ENCODE assay signal across 8 cellular contexts in genomic region chr22:25067851-25068421, GRCh38.
DNase-seq lines count a peak whose midpoint lies in the region; ATAC-seq and TF ChIP-seq lines count a peak whose summit lies in the region.

No MANE protein-coding gene starts in this region.

- H3K27me3 ChIP-seq in Loucy (ENCODE audit: insufficient read depth, low read length, poor library complexity, severe bottlenecking) (no peaks in the 10 kb centered on the region), GM23338 (ENCODE audit: insufficient read depth) (no peaks in the 10 kb centered on the region)

- peak overlapping the region; percentile 65 for H3K4me2 ChIP-seq in Loucy (ENCODE audit: low read depth, low read length, poor library complexity, severe bottlenecking)
- H3K4me2 ChIP-seq in GM23338: no peak overlapping the region

- H3K9me3 Mint-ChIP-seq in GM23338: no peaks in the 10 kb centered on the region

- H3K27me3 Mint-ChIP-seq in GM23338 (ENCODE audit: insufficient read depth, low read depth, poor library complexity): peaks cover 5% of the 10 kb centered on the region

- H3K9me3 ChIP-seq in Loucy (ENCODE audit: insufficient read depth, low read depth, low read length): no peaks in the 10 kb centered on the region

- no peaks in the 10 kb centered on the region for H3K79me2 ChIP-seq in Loucy (ENCODE audit: insufficient read depth, low read length)
- H3K79me2 ChIP-seq in GM23338 (replicated peaks; ENCODE audit: insufficient read depth): no peaks in the 10 kb centered on the region

- H3K36me3 ChIP-seq in Loucy (ENCODE audit: insufficient read depth, low read length) (no peaks in the 10 kb centered on the region), GM23338 (ENCODE audit: insufficient read depth) (no peaks in the 10 kb centered on the region)

- no peak overlapping the region for H3K27ac Mint-ChIP-seq in GM23338

- H3K4me3 Mint-ChIP-seq in GM23338: no peak overlapping the region

- H3K36me3 Mint-ChIP-seq in GM23338 (ENCODE audit: low read depth): no peaks in the 10 kb centered on the region

- no peak for TF ChIP-seq CTCF in Loucy (conservative IDR thresholded peaks at IDR 0.05; ENCODE audit: low read length)
- TF ChIP-seq CTCF in GM23338 (conservative IDR thresholded peaks at IDR 0.05; ENCODE audit: low read depth in 2 of 2): no peak

- H3F3A ChIP-seq in Loucy (ENCODE audit: low read depth) (no peaks in the 10 kb centered on the region), GM23338 (replicated peaks; ENCODE audit: low read depth) (no peaks in the 10 kb centered on the region)

- H2AFZ ChIP-seq in Loucy (ENCODE audit: low read length) (peak overlapping the region; percentile 83), GM23338 (no peak overlapping the region)

- H4K20me1 ChIP-seq in Loucy (ENCODE audit: insufficient read depth, low read length, poor library complexity, severe bottlenecking) (no peaks in the 10 kb centered on the region), GM23338 (replicated peaks; ENCODE audit: insufficient read depth) (no peaks in the 10 kb centered on the region)

- ATAC-seq in HG03378 (IDR thresholded peaks at IDR 0.05; ENCODE audit: unreplicated experiment): no peak
- ATAC-seq in GM23338: no peak

- H3K9me2 ChIP-seq in Loucy (replicated peaks; ENCODE audit: low read depth, low read length) (no peaks in the 10 kb centered on the region), GM23338 (ENCODE audit: insufficient read depth) (no peaks in the 10 kb centered on the region)

- H3K4me1 Mint-ChIP-seq in GM23338: peaks cover 4% of the 10 kb centered on the region; the same call in 2 of the 3 replicates

- H3K4me1 ChIP-seq in Loucy (ENCODE audit: insufficient read depth, low read length, poor library complexity, severe bottlenecking): peaks cover 30% of the 10 kb centered on the region
- no peaks in the 10 kb centered on the region for H3K4me1 ChIP-seq in GM23338 (ENCODE audit: insufficient read depth)

- no peak overlapping the region for H3K9ac ChIP-seq in Loucy (ENCODE audit: low read depth, low read length, poor library complexity, severe bottlenecking)

- peak overlapping the region; percentile 20 for H3K4me3 ChIP-seq in Loucy (ENCODE audit: low read length, poor library complexity, severe bottlenecking)
- H3K4me3 ChIP-seq in GM23338: no peak overlapping the region

- no peak overlapping the region for H3K27ac ChIP-seq in GM23338 (ENCODE audit: low read depth)

- peak; percentile 73 for DNase-seq in activated CD8-positive, alpha-beta memory T cell treated with anti-CD3 and anti-CD28 coated beads, Interleukin-2, amount 50 U/mL, for 4 hours
- DNase-seq in globus pallidus (ENCODE audit: low spot score) (peak; percentile 63), NCI-H187 treated with DMSO at 0.1 percent for 48 hours (lab: John Stamatoyannopoulos, UW) (no peak), SW 1271 (lab: John Stamatoyannopoulos, UW) (no peak), GM23338 (ENCODE audit: low spot score) (no peak)
- peak; percentile 42 to 72 (median 68) for DNase-seq in stimulated activated CD4-positive, alpha-beta T cell treated with anti-CD3 and anti-CD28 coated beads, TNF-alpha, amount 100 ng/mL, for 1 hour (ENCODE audit: low read depth in 3 of 3, low spot score in 1 of 3)

TF ChIP-seq in GM23338, 12 proteins besides CTCF, POLR2A, EP300 and RAD21 (continues in another document):
- TF ChIP-seq POLR2AphosphoS5 (IDR thresholded peaks at IDR 0.05; ENCODE audit: low read depth) (no peak), ZNF462 (CRISPR knock-in tag; IDR thresholded peaks at IDR 0.05) (no peak), NANOG (IDR thresholded peaks at IDR 0.05; ENCODE audit: borderline replicate concordance) (no peak), ZNF331 (CRISPR knock-in tag; IDR thresholded peaks at IDR 0.05; ENCODE audit: low read depth) (no peak), ZNF114 (CRISPR knock-in tag; IDR thresholded peaks at IDR 0.05) (no peak), EZH2phosphoT487 (IDR thresholded peaks at IDR 0.05; ENCODE audit: unreplicated experiment) (no peak)
- TF ChIP-seq, protein P1, sequence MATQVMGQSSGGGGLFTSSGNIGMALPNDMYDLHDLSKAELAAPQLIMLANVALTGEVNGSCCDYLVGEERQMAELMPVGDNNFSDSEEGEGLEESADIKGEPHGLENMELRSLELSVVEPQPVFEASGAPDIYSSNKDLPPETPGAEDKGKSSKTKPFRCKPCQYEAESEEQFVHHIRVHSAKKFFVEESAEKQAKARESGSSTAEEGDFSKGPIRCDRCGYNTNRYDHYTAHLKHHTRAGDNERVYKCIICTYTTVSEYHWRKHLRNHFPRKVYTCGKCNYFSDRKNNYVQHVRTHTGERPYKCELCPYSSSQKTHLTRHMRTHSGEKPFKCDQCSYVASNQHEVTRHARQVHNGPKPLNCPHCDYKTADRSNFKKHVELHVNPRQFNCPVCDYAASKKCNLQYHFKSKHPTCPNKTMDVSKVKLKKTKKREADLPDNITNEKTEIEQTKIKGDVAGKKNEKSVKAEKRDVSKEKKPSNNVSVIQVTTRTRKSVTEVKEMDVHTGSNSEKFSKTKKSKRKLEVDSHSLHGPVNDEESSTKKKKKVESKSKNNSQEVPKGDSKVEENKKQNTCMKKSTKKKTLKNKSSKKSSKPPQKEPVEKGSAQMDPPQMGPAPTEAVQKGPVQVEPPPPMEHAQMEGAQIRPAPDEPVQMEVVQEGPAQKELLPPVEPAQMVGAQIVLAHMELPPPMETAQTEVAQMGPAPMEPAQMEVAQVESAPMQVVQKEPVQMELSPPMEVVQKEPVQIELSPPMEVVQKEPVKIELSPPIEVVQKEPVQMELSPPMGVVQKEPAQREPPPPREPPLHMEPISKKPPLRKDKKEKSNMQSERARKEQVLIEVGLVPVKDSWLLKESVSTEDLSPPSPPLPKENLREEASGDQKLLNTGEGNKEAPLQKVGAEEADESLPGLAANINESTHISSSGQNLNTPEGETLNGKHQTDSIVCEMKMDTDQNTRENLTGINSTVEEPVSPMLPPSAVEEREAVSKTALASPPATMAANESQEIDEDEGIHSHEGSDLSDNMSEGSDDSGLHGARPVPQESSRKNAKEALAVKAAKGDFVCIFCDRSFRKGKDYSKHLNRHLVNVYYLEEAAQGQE (IDR thresholded peaks at IDR 0.05; ENCODE audit: unreplicated experiment): no peak

Comparison
In these comparisons a context has a peak if more than half of its experiments do, and no peak if none do; other contexts are left out.
1. DNase-seq: peak in activated CD8-positive, alpha-beta memory T cell treated with anti-CD3 and anti-CD28 coated beads, Interleukin-2, amount 50 U/mL, for 4 hours (single experiment), globus pallidus (single experiment) and stimulated activated CD4-positive, alpha-beta T cell treated with anti-CD3 and anti-CD28 coated beads, TNF-alpha, amount 100 ng/mL, for 1 hour (3 of 3); none in NCI-H187 treated with DMSO at 0.1 percent for 48 hours (single experiment), SW 1271 (0 of 2) and GM23338 (single experiment).